Comparison of ENCODE assay signal across 9 cellular contexts in genomic region chr1:27496604-27497155, GRCh38. TPM values are rescaled to one million over a fixed set of nuclear protein-coding genes. Genes with fewer than 3 reads are reported as not detected.
A peak's percentile ranks its signal among the peaks of the same experiment; 100 is the strongest.
DNase-seq lines count a peak whose midpoint lies in the region; ATAC-seq and TF ChIP-seq lines count a peak whose summit lies in the region.
"Had no signal": no experiment of that assay in that cellular context is flagged by ENCODE, and none has a peak within 500 bp of the region (broad histone marks: within the 10 kb centered on the region; RNA-seq: fewer than 3 reads in every experiment).

No MANE protein-coding gene starts in this region.

- H3K4me1 ChIP-seq in uterus (peaks cover 4% of the 10 kb centered on the region in 2 donors), colonic mucosa (peaks cover 10% of the 10 kb centered on the region)

- H3K9me3 ChIP-seq in uterus (no peaks in the 10 kb centered on the region), colonic mucosa (no peaks in the 10 kb centered on the region)

- peak; percentile 26 for TF ChIP-seq CTCF in cardiac fibroblast (IDR thresholded peaks at IDR 0.05; ENCODE audit: low read depth, low read length)
- peak; percentile 32 to 68 (median 52) for TF ChIP-seq CTCF in uterus (IDR thresholded peaks at IDR 0.05)
- no peak for TF ChIP-seq CTCF in colonic mucosa (IDR thresholded peaks at IDR 0.05)

- no peak for TF ChIP-seq POLR2A in uterus (IDR thresholded peaks at IDR 0.05)

- DNase-seq in Right ventricle myocardium inferior (ENCODE audit: missing footprints): no peak
- no peak for DNase-seq in cardiac septum (ENCODE audit: low spot score)
- DNase-seq in cardiac fibroblast (ENCODE audit: low read depth in 2 of 2): peak; percentile 58 to 78
- peak; percentile 90 for DNase-seq in islet precursor cell
- peak; percentile 59 to 72 for DNase-seq in uterus
- DNase-seq in colonic mucosa: no peak
- DNase-seq: COR-L47 had no signal

- no peaks in the 10 kb centered on the region for H3K27me3 ChIP-seq in uterus
- no peaks in the 10 kb centered on the region for H3K27me3 ChIP-seq in colonic mucosa

- no peak overlapping the region for H3K9ac ChIP-seq in colonic mucosa (ENCODE audit: low read depth in 2 of 2, low read length in 2 of 2)

- peak overlapping the region in 1 of 2 donors; percentile 7 for H3K4me3 ChIP-seq in cardiac fibroblast (replicated peaks in 1 of 2; ENCODE audit: low read depth in 2 of 2, low read length in 2 of 2)
- H3K4me3 ChIP-seq in uterus: no peak overlapping the region
- no peak overlapping the region for H3K4me3 ChIP-seq in colonic mucosa

- intact Hi-C loops in Right ventricle myocardium inferior (cut with DNase I): no loop called here
- intact Hi-C loops in cardiac septum (cut with DNase I): no loop called here
- intact Hi-C loops in uterus (cut with DNase I; ENCODE audit: low total_unique reads): loop anchor here (2.0 kb wide), 1 partner anchor 60 kb away; no protein-coding TSS in a partner anchor
- intact Hi-C loops in colonic mucosa (cut with DNase I): no loop called here

- H3K36me3 ChIP-seq in uterus (no peaks in the 10 kb centered on the region), colonic mucosa (no peaks in the 10 kb centered on the region)

- ATAC-seq in Right ventricle myocardium inferior: peak; percentile 40
- no peak for ATAC-seq in HG02852 (IDR thresholded peaks at IDR 0.05; ENCODE audit: unreplicated experiment)
- ATAC-seq in HG03565 (IDR thresholded peaks at IDR 0.05; ENCODE audit: unreplicated experiment): no peak

- H3K27ac ChIP-seq in uterus: peak overlapping the region; percentile 66 to 72
- no peak overlapping the region for H3K27ac ChIP-seq in colonic mucosa

RNA-seq across cellular contexts. Expression of gene WASF2, which starts 6.7 kb away (rescaled TPM):
- 57.3 TPM for total RNA-seq in Right ventricle myocardium inferior
- 59.3 TPM for total RNA-seq in cardiac septum
- 100 to 1,000 TPM in 1 of 4 donors, 10 to 100 TPM in 3; 27.2 to 178 (median 41.1) TPM for total RNA-seq in uterus
- 100 to 1,000 TPM; 120 to 168 TPM for total RNA-seq in colonic mucosa

Comparison
In these comparisons a context has a peak if more than half of its experiments do, and no peak if none do; other contexts are left out.
1. DNase-seq: peak in cardiac fibroblast (2 of 2), islet precursor cell (single experiment) and uterus (2 of 2); none in Right ventricle myocardium inferior (single experiment), cardiac septum (single experiment) and colonic mucosa (single experiment).